ENCODE assay signal across 1 cellular context in the genomic region with DNA sequence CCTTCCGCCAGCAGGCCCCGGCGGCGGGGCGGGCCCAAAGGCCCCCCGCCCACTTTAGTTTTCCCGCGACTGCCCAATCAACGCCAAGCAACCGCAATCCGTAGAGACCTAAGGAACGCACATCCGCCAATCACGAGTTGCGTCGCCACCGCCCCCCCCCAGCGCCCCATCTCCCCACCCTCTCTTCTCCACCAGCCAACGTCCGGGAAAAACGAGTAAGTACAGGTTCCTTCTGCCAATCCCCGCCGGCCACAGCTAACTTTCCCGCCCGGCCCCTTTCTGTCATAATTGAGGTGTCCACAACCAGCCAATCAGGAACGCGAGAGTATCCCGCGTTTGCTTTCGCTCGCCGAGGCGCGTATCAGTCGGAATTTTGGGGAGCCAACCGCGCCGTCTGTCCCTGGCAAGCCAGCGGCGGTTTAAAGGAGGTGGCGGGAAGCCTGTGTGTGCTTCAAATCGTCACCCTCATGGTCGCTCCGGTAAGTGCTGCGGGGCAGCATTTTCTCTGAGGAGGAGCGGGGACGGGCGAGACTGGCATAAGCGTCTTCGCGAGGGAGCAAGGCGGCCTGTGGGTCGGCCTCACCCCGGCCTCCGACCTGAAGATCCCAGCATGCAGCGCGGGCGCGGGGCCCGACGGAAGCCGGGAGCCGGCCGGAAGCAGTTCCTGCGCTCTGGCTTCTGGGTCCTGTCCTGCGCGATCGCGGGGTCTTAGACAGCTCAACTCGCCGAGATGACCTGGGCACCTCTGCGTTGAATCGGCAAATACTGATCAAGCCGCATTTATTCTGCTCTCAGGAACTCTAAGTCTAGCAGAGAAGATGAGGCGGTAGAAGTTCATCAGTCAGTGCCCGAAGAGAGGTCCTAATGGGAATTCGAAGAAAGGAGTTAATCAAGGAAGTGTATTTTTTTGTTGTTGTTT.
TF ChIP-seq lines count a peak whose summit lies in the region.

A gene with protein sequence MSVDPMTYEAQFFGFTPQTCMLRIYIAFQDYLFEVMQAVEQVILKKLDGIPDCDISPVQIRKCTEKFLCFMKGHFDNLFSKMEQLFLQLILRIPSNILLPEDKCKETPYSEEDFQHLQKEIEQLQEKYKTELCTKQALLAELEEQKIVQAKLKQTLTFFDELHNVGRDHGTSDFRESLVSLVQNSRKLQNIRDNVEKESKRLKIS (plus strand): TSS at position 361 of the 919 bp plus-strand sequence. CDS start 2,297 bp downstream, outside the sequence.

TF ChIP-seq in HCT116, 20 proteins besides CTCF, POLR2A, EP300 and RAD21 (continued from another document):
- TF ChIP-seq TCF7L2 (IDR thresholded peaks at IDR 0.05; ENCODE audit: borderline replicate concordance, extremely low read depth, insufficient read depth, insufficient read length) (peak; percentile 22), ZFX (IDR thresholded peaks at IDR 0.05) (peak; percentile 68), POLR2AphosphoS5 (IDR thresholded peaks at IDR 0.05; ENCODE audit: low read depth, low read length) (peak; percentile 60; the same call in 1 of the 2 replicates), CEBPB (IDR thresholded peaks at IDR 0.05; ENCODE audit: low read depth) (no peak), SIN3A (IDR thresholded peaks at IDR 0.05; ENCODE audit: low read depth) (peak; percentile 91), CBX3 (IDR thresholded peaks at IDR 0.05; ENCODE audit: low read depth) (no peak), SP1 (IDR thresholded peaks at IDR 0.05; ENCODE audit: low read depth) (peak; percentile 73), SRF (IDR thresholded peaks at IDR 0.05; ENCODE audit: low read depth) (no peak), EZH2 (IDR thresholded peaks at IDR 0.05) (no peak), ELF1 (IDR thresholded peaks at IDR 0.05; ENCODE audit: borderline replicate concordance, low read depth) (peak; percentile 59)
- TF ChIP-seq, protein P1, sequence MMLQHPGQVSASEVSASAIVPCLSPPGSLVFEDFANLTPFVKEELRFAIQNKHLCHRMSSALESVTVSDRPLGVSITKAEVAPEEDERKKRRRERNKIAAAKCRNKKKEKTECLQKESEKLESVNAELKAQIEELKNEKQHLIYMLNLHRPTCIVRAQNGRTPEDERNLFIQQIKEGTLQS (IDR thresholded peaks at IDR 0.05) = no peak
- TF ChIP-seq, protein P2, sequence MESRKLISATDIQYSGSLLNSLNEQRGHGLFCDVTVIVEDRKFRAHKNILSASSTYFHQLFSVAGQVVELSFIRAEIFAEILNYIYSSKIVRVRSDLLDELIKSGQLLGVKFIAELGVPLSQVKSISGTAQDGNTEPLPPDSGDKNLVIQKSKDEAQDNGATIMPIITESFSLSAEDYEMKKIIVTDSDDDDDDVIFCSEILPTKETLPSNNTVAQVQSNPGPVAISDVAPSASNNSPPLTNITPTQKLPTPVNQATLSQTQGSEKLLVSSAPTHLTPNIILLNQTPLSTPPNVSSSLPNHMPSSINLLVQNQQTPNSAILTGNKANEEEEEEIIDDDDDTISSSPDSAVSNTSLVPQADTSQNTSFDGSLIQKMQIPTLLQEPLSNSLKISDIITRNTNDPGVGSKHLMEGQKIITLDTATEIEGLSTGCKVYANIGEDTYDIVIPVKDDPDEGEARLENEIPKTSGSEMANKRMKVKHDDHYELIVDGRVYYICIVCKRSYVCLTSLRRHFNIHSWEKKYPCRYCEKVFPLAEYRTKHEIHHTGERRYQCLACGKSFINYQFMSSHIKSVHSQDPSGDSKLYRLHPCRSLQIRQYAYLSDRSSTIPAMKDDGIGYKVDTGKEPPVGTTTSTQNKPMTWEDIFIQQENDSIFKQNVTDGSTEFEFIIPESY (IDR thresholded peaks at IDR 0.05; ENCODE audit: extremely low read depth, insufficient replicate concordance, low read length) = no peak
